Comparison of ENCODE assay signal across 10 cellular contexts in genomic region chr5:119288364-119289047, GRCh38.
A peak's percentile ranks its signal among the peaks of the same experiment; 100 is the strongest.
DNase-seq lines count a peak whose midpoint lies in the region; ATAC-seq and TF ChIP-seq lines count a peak whose summit lies in the region.
"Had no signal": no experiment of that assay in that cellular context is flagged by ENCODE, and none has a peak within 500 bp of the region (broad histone marks: within the 10 kb centered on the region; RNA-seq: fewer than 3 reads in every experiment).

No MANE protein-coding gene starts in this region.

- H3K27ac ChIP-seq in breast epithelium (no peak overlapping the region), A673 (ENCODE audit: low read depth, low read length, poor library complexity, severe bottlenecking) (no peak overlapping the region)

- H3K4me1 ChIP-seq in breast epithelium = no peaks in the 10 kb centered on the region
- H3K4me1 ChIP-seq in A673 (ENCODE audit: insufficient read depth, low read length, poor library complexity, severe bottlenecking) = no peaks in the 10 kb centered on the region

- H3K27me3 ChIP-seq in breast epithelium (no peaks in the 10 kb centered on the region), A673 (replicated peaks; ENCODE audit: insufficient read depth, low read depth, low read length, poor library complexity) (no peaks in the 10 kb centered on the region)

- no peak for TF ChIP-seq CTCF in MCF 10A (IDR thresholded peaks at IDR 0.05; ENCODE audit: unreplicated experiment)
- no peak for TF ChIP-seq CTCF in breast epithelium (IDR thresholded peaks at IDR 0.05)
- no peak for TF ChIP-seq CTCF in activated B cell treated with CpG ODN at 0.5 μM for 24 hours (IDR thresholded peaks at IDR 0.05)
- TF ChIP-seq CTCF in foreskin fibroblast (IDR thresholded peaks at IDR 0.05; ENCODE audit: low read depth, low read length) = no peak
- TF ChIP-seq CTCF in A673 (conservative IDR thresholded peaks at IDR 0.05; ENCODE audit: low read depth, low read length) = no peak

- no peak overlapping the region for H3K4me3 ChIP-seq in breast epithelium
- H3K4me3 ChIP-seq in foreskin fibroblast (ENCODE audit: low read depth in 1 of 2, low read length in 2 of 2) = no peak overlapping the region
- no peak overlapping the region for H3K4me3 ChIP-seq in A673 (ENCODE audit: low read depth, low read length, poor library complexity, severe bottlenecking)
- H3K4me3 ChIP-seq: HAP-1 had no signal

- H3K36me3 Mint-ChIP-seq in MCF 10A (ENCODE audit: insufficient read depth, unreplicated experiment) (no peaks in the 10 kb centered on the region), activated B cell treated with CpG ODN at 0.5 μM for 24 hours (ENCODE audit: low read depth) (peaks cover 19% of the 10 kb centered on the region)

- H3K4me3 Mint-ChIP-seq in MCF 10A (ENCODE audit: unreplicated experiment) (no peak overlapping the region), activated B cell treated with CpG ODN at 0.5 μM for 24 hours (peak overlapping the region; percentile 75)

- CTCF ChIA-PET in MCF 10A (lab: Yijun Ruan, JAX) (interaction anchor here (1.8 to 3.1 kb wide), 4 partner anchors 15 to 123 kb away, joined by 6 to 20 read pairs (median 10); no protein-coding TSS in a partner anchor), activated B cell treated with CpG ODN at 0.5 μM for 24 hours (lab: Charles Lee) (interaction anchor here (1.4 kb wide), 1 partner anchor 24 kb away, joined by 3 read pairs; no protein-coding TSS in a partner anchor), A673 (lab: Charles Lee) (no interaction called here)

- BruUV-seq in MCF 10A (replicated peaks; lab: Mats Ljungman, UMichigan) (no TSS peak), A673 (replicated peaks; lab: Mats Ljungman, UMichigan) (no TSS peak)

- ATAC-seq in activated B cell treated with CpG ODN at 0.5 μM for 24 hours (ENCODE audit: low read depth) = no peak
- no peak for ATAC-seq in HG03280 (IDR thresholded peaks at IDR 0.05; ENCODE audit: unreplicated experiment)

- H3K9me3 Mint-ChIP-seq in MCF 10A (ENCODE audit: unreplicated experiment) (no peaks in the 10 kb centered on the region), activated B cell treated with CpG ODN at 0.5 μM for 24 hours (no peaks in the 10 kb centered on the region)

- H3K36me3 ChIP-seq in breast epithelium (no peaks in the 10 kb centered on the region), A673 (ENCODE audit: insufficient read depth, low read length, poor library complexity, severe bottlenecking) (no peaks in the 10 kb centered on the region)
- H3K36me3 ChIP-seq: HAP-1 had no signal

- intact Hi-C loops in MCF 10A (cut with micrococcal nuclease) = no loop called here
- intact Hi-C loops in breast epithelium (cut with DNase I; ENCODE audit: low total_unique reads) = no loop called here
- intact Hi-C loops in activated B cell treated with CpG ODN at 0.5 μM for 24 hours (cut with micrococcal nuclease) = no loop called here
- intact Hi-C loops in A673 (cut with micrococcal nuclease; ENCODE audit: unreplicated experiment) = no loop called here

- H3K4me1 Mint-ChIP-seq in MCF 10A (ENCODE audit: insufficient read depth, unreplicated experiment) (peaks cover 42% of the 10 kb centered on the region), activated B cell treated with CpG ODN at 0.5 μM for 24 hours (peaks cover 98% of the 10 kb centered on the region)

- peak; percentile 79 for DNase-seq in MCF 10A (ENCODE audit: unreplicated experiment)
- no peak for DNase-seq in breast epithelium (ENCODE audit: low spot score in 2 of 2)
- DNase-seq in activated B cell treated with CpG ODN at 0.5 μM for 24 hours = no peak
- DNase-seq in foreskin fibroblast = peak; percentile 33 to 74
- DNase-seq in NCI-H2227 (lab: John Stamatoyannopoulos, UW; ENCODE audit: unreplicated experiment) = no peak
- DNase-seq in A673 (ENCODE audit: low spot score) = no peak
- DNase-seq in activated CD4-positive, CD25-positive, alpha-beta regulatory T cell (lab: John Stamatoyannopoulos, UW) = no peak
- DNase-seq: NCI-H1930 had no signal

- H3K27ac Mint-ChIP-seq in MCF 10A (ENCODE audit: low read depth, unreplicated experiment) (peak overlapping the region; percentile 84), activated B cell treated with CpG ODN at 0.5 μM for 24 hours (peak overlapping the region; percentile 89)

- H3K9me3 ChIP-seq in breast epithelium (no peaks in the 10 kb centered on the region), A673 (ENCODE audit: low read depth, low read length, poor library complexity, severe bottlenecking) (no peaks in the 10 kb centered on the region)
- H3K9me3 ChIP-seq: HAP-1 had no signal

- TF ChIP-seq POLR2A in breast epithelium (IDR thresholded peaks at IDR 0.05) = no peak

- POLR2A ChIA-PET in MCF 10A (lab: Yijun Ruan, JAX) (interaction anchor here (1.0 to 5.8 kb wide), 13 partner anchors 11 to 123 kb away, joined by 3 to 48 read pairs (median 8); partner anchors contain the start of gene TNFAIP8), activated B cell treated with CpG ODN at 0.5 μM for 24 hours (lab: Charles Lee) (interaction anchor here (2.0 to 6.4 kb wide), 4 partner anchors 12 to 68 kb away, joined by 8 to 54 read pairs (median 14); partner anchors contain the start of gene TNFAIP8), A673 (lab: Charles Lee; ENCODE audit: low non-redundant PET) (no interaction called here)

- H3K27me3 Mint-ChIP-seq in MCF 10A (ENCODE audit: insufficient read depth, unreplicated experiment) (no peaks in the 10 kb centered on the region), activated B cell treated with CpG ODN at 0.5 μM for 24 hours (no peaks in the 10 kb centered on the region)

Comparison
In these comparisons a context has a peak if more than half of its experiments do, and no peak if none do; other contexts are left out.
1. DNase-seq: peak in MCF 10A (single experiment) and foreskin fibroblast (2 of 2); none in breast epithelium (0 of 2), activated B cell treated with CpG ODN at 0.5 μM for 24 hours (single experiment), NCI-H2227 (single experiment), A673 (single experiment) and activated CD4-positive, CD25-positive, alpha-beta regulatory T cell (0 of 4).